In the genomic region with DNA sequence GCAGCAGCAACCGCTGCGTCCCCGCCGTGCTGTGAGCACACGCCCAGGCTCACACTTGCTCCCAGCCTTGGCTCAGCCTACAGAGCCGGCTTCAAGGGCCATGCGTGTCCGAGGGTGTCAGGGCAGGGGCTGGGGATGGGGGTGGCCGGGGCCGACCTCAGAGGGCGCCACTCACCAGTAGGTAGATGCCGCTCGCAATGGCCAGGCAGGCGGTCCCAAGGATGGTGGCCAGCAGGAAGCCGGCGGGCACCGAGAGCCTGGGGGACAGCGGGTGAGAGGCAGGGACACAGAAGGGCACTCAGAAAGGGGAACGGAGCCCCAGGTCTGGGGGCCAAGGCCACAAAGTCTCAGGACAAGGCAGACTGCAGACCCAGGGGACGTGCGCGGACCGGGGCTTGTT, we compare ENCODE assay signal across 1 cellular context.
A peak's percentile ranks its signal among the peaks of the same experiment; 100 is the strongest.
TF ChIP-seq lines count a peak whose summit lies in the region.

No MANE protein-coding gene starts in this region.

TF ChIP-seq in K562, 482 proteins besides CTCF, POLR2A, EP300 and RAD21:
- TF ChIP-seq, protein P1, sequence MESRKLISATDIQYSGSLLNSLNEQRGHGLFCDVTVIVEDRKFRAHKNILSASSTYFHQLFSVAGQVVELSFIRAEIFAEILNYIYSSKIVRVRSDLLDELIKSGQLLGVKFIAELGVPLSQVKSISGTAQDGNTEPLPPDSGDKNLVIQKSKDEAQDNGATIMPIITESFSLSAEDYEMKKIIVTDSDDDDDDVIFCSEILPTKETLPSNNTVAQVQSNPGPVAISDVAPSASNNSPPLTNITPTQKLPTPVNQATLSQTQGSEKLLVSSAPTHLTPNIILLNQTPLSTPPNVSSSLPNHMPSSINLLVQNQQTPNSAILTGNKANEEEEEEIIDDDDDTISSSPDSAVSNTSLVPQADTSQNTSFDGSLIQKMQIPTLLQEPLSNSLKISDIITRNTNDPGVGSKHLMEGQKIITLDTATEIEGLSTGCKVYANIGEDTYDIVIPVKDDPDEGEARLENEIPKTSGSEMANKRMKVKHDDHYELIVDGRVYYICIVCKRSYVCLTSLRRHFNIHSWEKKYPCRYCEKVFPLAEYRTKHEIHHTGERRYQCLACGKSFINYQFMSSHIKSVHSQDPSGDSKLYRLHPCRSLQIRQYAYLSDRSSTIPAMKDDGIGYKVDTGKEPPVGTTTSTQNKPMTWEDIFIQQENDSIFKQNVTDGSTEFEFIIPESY (CRISPR knock-in tag; IDR thresholded peaks at IDR 0.05): 0 out of 2 replicates have a peak, but pooled peaks have one; percentile 58
- TF ChIP-seq POLR2G (IDR thresholded peaks at IDR 0.05; ENCODE audit: low read depth, low read length) (peak; percentile 63), SIN3A (IDR thresholded peaks at IDR 0.05; ENCODE audit: borderline replicate concordance in 2 of 2, control insufficient read depth in 1 of 2, low read depth in 2 of 2, low read length in 2 of 2) (no peak)
